In genomic region chr9:136866898-136867421, GRCh38 we compare ENCODE assay signal across 8 cellular contexts. TPM values are rescaled to one million over a fixed set of nuclear protein-coding genes. Genes with fewer than 3 reads are reported as not detected.
DNase-seq lines count a peak whose midpoint lies in the region; ATAC-seq, FAIRE-seq and TF ChIP-seq lines count a peak whose summit lies in the region.
"Not testable (repeated sequence)": the region's sequence is repeated elsewhere in the genome, so short reads cannot be mapped to it uniquely, and the experiment has no call there.

No MANE protein-coding gene starts in this region.

- H3K4me1 Mint-ChIP-seq in activated naive CD4-positive, alpha-beta T cell treated with anti-CD3 and anti-CD28 coated beads, Interleukin-2, amount 10 ng/mL, durations not matched to agents 7 days and 5 days, result peaks cover 21% of the 10 kb centered on the region
- peaks cover 18% of the 10 kb centered on the region for H3K4me1 Mint-ChIP-seq in stimulated activated naive CD8-positive, alpha-beta T cell treated with anti-CD3 and anti-CD28 coated beads, Interleukin-15, Interleukin-2, amounts not matched to agents 100 ng/mL and 50 ng/mL, for 24 hours (ENCODE audit: low read depth)

- H3K79me2 ChIP-seq in HCT116 (ENCODE audit: insufficient read depth, low read length), result peaks cover 31% of the 10 kb centered on the region
- H3K79me2 ChIP-seq in H1 (ENCODE audit: control insufficient read depth in 1 of 2, insufficient read depth in 2 of 2, low read length in 2 of 2), result peaks cover 5 to 17% of the 10 kb centered on the region in 2 experiments; a peak in 3 of 4 replicates
- H3K79me2 ChIP-seq in neural cell (replicated peaks; ENCODE audit: insufficient read depth, low read length), result peaks cover 21% of the 10 kb centered on the region

- H2AK5ac ChIP-seq in H1 (ENCODE audit: low read depth, low read length), result not testable (repeated sequence)

- FAIRE-seq in H1 (lab: Jason Lieb, UNC), result not testable (repeated sequence)

- H3F3A ChIP-seq in neural cell (ENCODE audit: insufficient read depth, low read length, poor library complexity, severe bottlenecking), result not testable (repeated sequence)

- H3K9me2 ChIP-seq in HCT116 (ENCODE audit: insufficient read depth); neural cell (ENCODE audit: insufficient read depth, low read length): not testable (repeated sequence)

- H3K79me1 ChIP-seq in H1 (ENCODE audit: low read depth, low read length), result peaks cover 10% of the 10 kb centered on the region

- DNase-seq in AG04450 (ENCODE audit: low read depth, low spot score); HCT116 (ENCODE audit: low read depth, low spot score); SJCRH30; activated naive CD4-positive, alpha-beta T cell treated with anti-CD3 and anti-CD28 coated beads, Interleukin-2, amount 10 ng/mL, durations not matched to agents 7 days and 5 days; H1 (ENCODE audit: low read depth in 1 of 2, low spot score in 2 of 2): not testable (repeated sequence)

- RAD21 ChIA-PET in HCT116 (lab: Charles Lee; ENCODE audit: low non-redundant PET in 1 of 2, low total read pairs in 2 of 2, uncharacterized antibody in 2 of 2, unreplicated experiment in 2 of 2), result not testable (repeated sequence)

- H4K5ac ChIP-seq in H1 (ENCODE audit: insufficient read length, low read depth, low read length), result not testable (repeated sequence)

- H3K9me3 ChIP-seq in AG04450 (ENCODE audit: control insufficient read depth, insufficient read depth, low read length) (peaks cover 32% of the 10 kb centered on the region), SJCRH30 (replicated peaks) (peaks cover 19% of the 10 kb centered on the region), H1 (ENCODE audit: insufficient read depth in 2 of 2, low read depth in 1 of 2, low read length in 1 of 2) (peaks cover 21 to 26% of the 10 kb centered on the region in 2 experiments; a peak in 3 of 4 replicates), iPS-18a (ENCODE audit: control insufficient read depth, low read depth, low read length) (peaks cover 12% of the 10 kb centered on the region)
- H3K9me3 ChIP-seq in HCT116 (ENCODE audit: control insufficient read depth in 1 of 2, insufficient read depth in 1 of 2, low read depth in 1 of 2, low read length in 2 of 2); neural cell (ENCODE audit: low read length): not testable (repeated sequence)

- not testable (repeated sequence) for H4K20me1 ChIP-seq in HCT116 (ENCODE audit: insufficient read depth); neural cell (ENCODE audit: insufficient read depth)
- H4K20me1 ChIP-seq in H1 (replicated peaks in 1 of 2; ENCODE audit: control insufficient read depth in 1 of 2, insufficient read depth in 2 of 2, low read length in 2 of 2), result peaks cover 7 to 24% of the 10 kb centered on the region in 2 experiments

- H3K9ac ChIP-seq in HCT116 (ENCODE audit: low read length) (peak overlapping the region; percentile 43; the same call in 1 of the 2 replicates), neural cell (ENCODE audit: low read length) (peak overlapping the region; percentile 94)
- not testable (repeated sequence) for H3K9ac ChIP-seq in H1 (replicated peaks in 1 of 4; ENCODE audit: extremely low read depth in 1 of 4, low read depth in 3 of 4, low read length in 3 of 4); iPS-18a (ENCODE audit: low read length)

- WGBS in H1 (ENCODE audit: extremely low coverage in 1 of 2, insufficient coverage in 1 of 2, insufficient read length in 1 of 2, insufficient replicate concordance in 2 of 2, low coverage in 1 of 2, low lambda C conversion rate in 2 of 2, missing lambda C conversion rate in 1 of 2), 2 experiments, result 92% methylated on average over 29 of the region's 29 CpGs; no CpG with 5 or more reads in 1 of the 2 experiments

- not testable (repeated sequence) for H2BK120ac ChIP-seq in H1 (replicated peaks; ENCODE audit: low read depth, low read length)

- not testable (repeated sequence) for H2BK15ac ChIP-seq in H1 (ENCODE audit: low read length)

- peaks cover 4 to 13% of the 10 kb centered on the region in 2 experiments; a peak in 3 of 4 replicates for H3K4me1 ChIP-seq in HCT116 (ENCODE audit: control insufficient read depth in 1 of 2, insufficient read depth in 2 of 2, low read length in 2 of 2)
- not testable (repeated sequence) for H3K4me1 ChIP-seq in SJCRH30; H1 (replicated peaks in 1 of 4; ENCODE audit: control insufficient read depth in 3 of 4, insufficient read depth in 4 of 4, low read length in 3 of 4); iPS-18a (ENCODE audit: control insufficient read depth, low read depth, low read length)

- H3K9me3 Mint-ChIP-seq in activated naive CD4-positive, alpha-beta T cell treated with anti-CD3 and anti-CD28 coated beads, Interleukin-2, amount 10 ng/mL, durations not matched to agents 7 days and 5 days; stimulated activated naive CD8-positive, alpha-beta T cell treated with anti-CD3 and anti-CD28 coated beads, Interleukin-15, Interleukin-2, amounts not matched to agents 100 ng/mL and 50 ng/mL, for 24 hours: not testable (repeated sequence)

- H3K23me2 ChIP-seq in H1 (ENCODE audit: low read depth, low read length), result not testable (repeated sequence)

- H2BK20ac ChIP-seq in H1 (ENCODE audit: low read length), result not testable (repeated sequence)

- H3K36me3 ChIP-seq in HCT116 (ENCODE audit: control insufficient read depth in 1 of 2, insufficient read depth in 2 of 2, low read length in 2 of 2) (peaks cover 19 to 24% of the 10 kb centered on the region in 2 experiments; a peak in 3 of 4 replicates), SJCRH30 (peaks cover 26% of the 10 kb centered on the region), H1 (ENCODE audit: control insufficient read depth in 2 of 4, insufficient read depth in 4 of 4, low read length in 3 of 4) (peaks cover 9 to 24% (median 20%) of the 10 kb centered on the region in 4 experiments), iPS-18a (ENCODE audit: control insufficient read depth, low read depth, low read length) (peaks cover 24% of the 10 kb centered on the region)
- not testable (repeated sequence) for H3K36me3 ChIP-seq in neural cell (ENCODE audit: insufficient read depth, low read length)

- H3K4me3 ChIP-seq in AG04450 (ENCODE audit: low read depth, low read length), result peak overlapping the region; percentile 90
- H3K4me3 ChIP-seq in HCT116 (replicated peaks in 1 of 2; ENCODE audit: low read depth in 1 of 2, low read length in 2 of 2), result peak overlapping the region; percentile 49 to 80
- H3K4me3 ChIP-seq in SJCRH30, result peak overlapping the region; percentile 92
- peak overlapping the region in 3 of 4 experiments; percentile 30 to 99 (median 89); a peak in 5 of 8 replicates for H3K4me3 ChIP-seq in H1 (ENCODE audit: extremely low read depth in 1 of 4, insufficient read depth in 2 of 4, low read depth in 3 of 4, low read length in 4 of 4)
- peak overlapping the region; percentile 48 for H3K4me3 ChIP-seq in iPS-18a (ENCODE audit: low read length)
- H3K4me3 ChIP-seq in neural cell (ENCODE audit: low read length), result peak overlapping the region; percentile 94

- H3K56ac ChIP-seq in H1 (replicated peaks; ENCODE audit: insufficient read length, low read depth, low read length), result not testable (repeated sequence)

- not testable (repeated sequence) for H3K27ac ChIP-seq in AG04450 (ENCODE audit: low read depth, low read length); SJCRH30; H1 (ENCODE audit: low read depth, low read length); iPS-18a (ENCODE audit: low read length)
- H3K27ac ChIP-seq in HCT116 (ENCODE audit: low read depth, low read length) (peak overlapping the region; percentile 84; the same call in 1 of the 2 replicates), neural cell (ENCODE audit: low read length) (peak overlapping the region; percentile 66)

- H3K23ac ChIP-seq in H1 (ENCODE audit: insufficient read length), result not testable (repeated sequence)

- H3K27me3 Mint-ChIP-seq in activated naive CD4-positive, alpha-beta T cell treated with anti-CD3 and anti-CD28 coated beads, Interleukin-2, amount 10 ng/mL, durations not matched to agents 7 days and 5 days; stimulated activated naive CD8-positive, alpha-beta T cell treated with anti-CD3 and anti-CD28 coated beads, Interleukin-15, Interleukin-2, amounts not matched to agents 100 ng/mL and 50 ng/mL, for 24 hours: not testable (repeated sequence)

- not testable (repeated sequence) for TF ChIP-seq EP300 in H1 (IDR thresholded peaks at IDR 0.05; ENCODE audit: borderline replicate concordance in 1 of 2, low read depth in 2 of 2, low read length in 2 of 2); neural cell (conservative IDR thresholded peaks at IDR 0.05; ENCODE audit: poor library complexity, severe bottlenecking)

- H2BK5ac ChIP-seq in H1 (ENCODE audit: low read depth, low read length), result not testable (repeated sequence)

- not testable (repeated sequence) for H2AFZ ChIP-seq in HCT116 (ENCODE audit: low read depth, low read length, poor library complexity, severe bottlenecking); H1 (ENCODE audit: low read length); neural cell (ENCODE audit: low read depth, low read length)

- not testable (repeated sequence) for TF ChIP-seq POLR2A in HCT116 (IDR thresholded peaks at IDR 0.05; ENCODE audit: borderline replicate concordance, extremely low read depth, insufficient read depth, insufficient read length); H1 (IDR thresholded peaks at IDR 0.05; ENCODE audit: control extremely low read depth in 1 of 2, low read depth in 2 of 2, low read length in 2 of 2)

- not testable (repeated sequence) for TF ChIP-seq RAD21 in HCT116 (IDR thresholded peaks at IDR 0.05; ENCODE audit: low read depth); H1 (IDR thresholded peaks at IDR 0.05 in 1 of 2, conservative IDR thresholded peaks at IDR 0.05 in 1 of 2; ENCODE audit: low read depth in 2 of 2, low read length in 2 of 2); neural cell (conservative IDR thresholded peaks at IDR 0.05)

- ATAC-seq in HCT116, result not testable (repeated sequence)

- intact Hi-C loops in HCT116 (cut with micrococcal nuclease), result not testable (repeated sequence)

- CTCF ChIA-PET in AG04450 (lab: Charles Lee); HCT116 (lab: Charles Lee); activated naive CD4-positive, alpha-beta T cell treated with anti-CD3 and anti-CD28 coated beads, Interleukin-2, amount 10 ng/mL, durations not matched to agents 7 days and 5 days (lab: Charles Lee): not testable (repeated sequence)
- CTCF ChIA-PET in H1 (lab: Charles Lee; ENCODE audit: partially characterized antibody), result interaction anchor here (1.1 kb wide), 1 partner anchor 18 kb away, joined by 3 read pairs; no protein-coding TSS in a partner anchor

- H3K18ac ChIP-seq in H1 (ENCODE audit: extremely low read depth, low read length), result not testable (repeated sequence)

- H2BK12ac ChIP-seq in H1 (ENCODE audit: low read depth, low read length), result not testable (repeated sequence)

- not testable (repeated sequence) for H3K4ac ChIP-seq in H1 (replicated peaks; ENCODE audit: insufficient read length, low read depth, low read length)

- TF ChIP-seq CTCF in AG04450 (IDR thresholded peaks at IDR 0.05; ENCODE audit: low read depth, low read length); HCT116 (IDR thresholded peaks at IDR 0.05 in 2 of 3, conservative IDR thresholded peaks at IDR 0.05 in 1 of 3; ENCODE audit: borderline replicate concordance in 1 of 3, insufficient read depth in 1 of 3, low read depth in 2 of 3, low read length in 2 of 3); H1 (IDR thresholded peaks at IDR 0.05; ENCODE audit: control extremely low read depth in 1 of 3, insufficient read depth in 1 of 3, low read depth in 1 of 3, low read length in 3 of 3); neural cell (IDR thresholded peaks at IDR 0.05; ENCODE audit: poor library complexity, severe bottlenecking): not testable (repeated sequence)

- POLR2A ChIA-PET in AG04450 (lab: Yijun Ruan, JAX); HCT116 (lab: Charles Lee): not testable (repeated sequence)
- POLR2A ChIA-PET in H1 (lab: Charles Lee; ENCODE audit: partially characterized antibody), result interaction anchor here (1.0 to 3.5 kb wide), 4 partner anchors 8 to 31 kb away, joined by 3 to 12 read pairs (median 5); no protein-coding TSS in a partner anchor

- H3K27me3 ChIP-seq in AG04450 (ENCODE audit: control insufficient read depth, insufficient read depth, low read length); HCT116 (ENCODE audit: insufficient read depth, low read length); SJCRH30; H1 (replicated peaks in 1 of 4; ENCODE audit: control insufficient read depth in 3 of 4, extremely low read depth in 1 of 4, insufficient read depth in 3 of 4, low read length in 3 of 4); iPS-18a (ENCODE audit: control insufficient read depth, insufficient read depth, low read length); neural cell (ENCODE audit: insufficient read depth, low read depth, low read length): not testable (repeated sequence)

- not testable (repeated sequence) for H4K91ac ChIP-seq in H1 (replicated peaks; ENCODE audit: insufficient read length, low read length)

- H3K4me2 ChIP-seq in HCT116 (ENCODE audit: low read length) (peak overlapping the region; percentile 79), H1 (ENCODE audit: insufficient read depth in 1 of 2, low read depth in 2 of 2, low read length in 2 of 2) (peak overlapping the region; percentile 51 to 76; a peak in 3 of 4 replicates)
- H3K4me2 ChIP-seq in neural cell (ENCODE audit: low read length), result not testable (repeated sequence)

- BruUV-seq in HCT116 (replicated peaks; lab: Mats Ljungman, UMichigan), result not testable (repeated sequence)

- H3K36me3 Mint-ChIP-seq in activated naive CD4-positive, alpha-beta T cell treated with anti-CD3 and anti-CD28 coated beads, Interleukin-2, amount 10 ng/mL, durations not matched to agents 7 days and 5 days, result peaks cover 19% of the 10 kb centered on the region
- peaks cover 13% of the 10 kb centered on the region for H3K36me3 Mint-ChIP-seq in stimulated activated naive CD8-positive, alpha-beta T cell treated with anti-CD3 and anti-CD28 coated beads, Interleukin-15, Interleukin-2, amounts not matched to agents 100 ng/mL and 50 ng/mL, for 24 hours (ENCODE audit: low read depth)

- H4K8ac ChIP-seq in H1 (ENCODE audit: extremely low read depth, insufficient read depth, low read length), result not testable (repeated sequence)

- H3K14ac ChIP-seq in H1 (ENCODE audit: insufficient read length), result not testable (repeated sequence)

- H3K4me3 Mint-ChIP-seq in activated naive CD4-positive, alpha-beta T cell treated with anti-CD3 and anti-CD28 coated beads, Interleukin-2, amount 10 ng/mL, durations not matched to agents 7 days and 5 days, result peak overlapping the region; percentile 71
- peak overlapping the region; percentile 74 for H3K4me3 Mint-ChIP-seq in stimulated activated naive CD8-positive, alpha-beta T cell treated with anti-CD3 and anti-CD28 coated beads, Interleukin-15, Interleukin-2, amounts not matched to agents 100 ng/mL and 50 ng/mL, for 24 hours

- H3K27ac Mint-ChIP-seq in activated naive CD4-positive, alpha-beta T cell treated with anti-CD3 and anti-CD28 coated beads, Interleukin-2, amount 10 ng/mL, durations not matched to agents 7 days and 5 days, result peak overlapping the region; percentile 76
- H3K27ac Mint-ChIP-seq in stimulated activated naive CD8-positive, alpha-beta T cell treated with anti-CD3 and anti-CD28 coated beads, Interleukin-15, Interleukin-2, amounts not matched to agents 100 ng/mL and 50 ng/mL, for 24 hours, result not testable (repeated sequence)

RNA-seq across cellular contexts. Expression of gene EDF1, which starts 0.9 kb away (rescaled TPM):
- polyA plus RNA-seq in AG04450 (2011; rRNA removed) (445 and 453 TPM in 2 replicates), H1 (2011; rRNA removed) (297 and 298 TPM in 2 replicates), neural cell (613 and 677 TPM in 2 replicates)
- 160 and 189 TPM in 2 replicates for polyA minus RNA-seq in AG04450 (2011; rRNA and poly(A)+ RNA removed)
- 311 TPM for total RNA-seq in HCT116 (2021; ENCODE audit: unreplicated experiment)
- polyA plus RNA-seq in HCT116 (2012), result 465 and 468 TPM in 2 replicates
- total RNA-seq in SJCRH30 (2014; rRNA removed; shearing (Covaris generic)), result 410 and 447 TPM in 2 replicates
- total RNA-seq in H1 (2021; fragmentation: NEBNext Ultra II Directional; extraction: Animal tissue kit (Norgen Biotek cat#: 25700)), result 337 and 338 TPM in 2 replicates
- polyA plus RNA-seq in H1 (2011; cell fraction: cytosol; rRNA removed), result 526 TPM
- polyA plus RNA-seq in H1 (2011; cell fraction: nucleus; rRNA removed), result 195 TPM
- polyA plus RNA-seq in H1 (2012, experiment 1 of 2), result 387 to 511 TPM (median 478 TPM) in 4 replicates
- polyA plus RNA-seq in H1 (2012, experiment 2 of 2), result 475 TPM
- polyA plus RNA-seq in H1 (2013, experiment 1 of 2), result 275 TPM
- 291 TPM for polyA plus RNA-seq in H1 (2013, experiment 2 of 2)
- 58.1 and 73.1 TPM in 2 replicates for polyA minus RNA-seq in H1 (2011; rRNA and poly(A)+ RNA removed)
- 111 TPM for polyA minus RNA-seq in H1 (2011; cell fraction: cytosol; rRNA and poly(A)+ RNA removed)
- 68.1 TPM for polyA minus RNA-seq in H1 (2011; cell fraction: nucleus; rRNA and poly(A)+ RNA removed)
- polyA minus RNA-seq in neural cell, result 155 and 194 TPM in 2 replicates

RNA-seq across cellular contexts. Expression of gene MAMDC4, which starts 14.8 kb away (rescaled TPM):
- polyA plus RNA-seq in AG04450 (2011; rRNA removed), result 0.63 and 0.86 TPM in 2 replicates
- 0.23 and 0.30 TPM in 2 replicates for polyA minus RNA-seq in AG04450 (2011; rRNA and poly(A)+ RNA removed)
- total RNA-seq in HCT116 (2021; ENCODE audit: unreplicated experiment), result 17.3 TPM
- polyA plus RNA-seq in HCT116 (2012), result 8.0 and 9.5 TPM in 2 replicates
- 1.9 and 4.4 TPM in 2 replicates for total RNA-seq in SJCRH30 (2014; rRNA removed; shearing (Covaris generic))
- total RNA-seq in H1 (2021; fragmentation: NEBNext Ultra II Directional; extraction: Animal tissue kit (Norgen Biotek cat#: 25700)), result 4.5 TPM in 2 replicates
- 3.1 and 6.6 TPM in 2 replicates for polyA plus RNA-seq in H1 (2011; rRNA removed)
- polyA plus RNA-seq in H1 (2011; cell fraction: cytosol; rRNA removed), result 3.9 TPM
- polyA plus RNA-seq in H1 (2011; cell fraction: nucleus; rRNA removed), result 56.5 TPM
- 2.7 to 5.8 TPM (median 5.6 TPM) in 4 replicates for polyA plus RNA-seq in H1 (2012, experiment 1 of 2)
- polyA plus RNA-seq in H1 (2012, experiment 2 of 2), result 2.0 TPM
- 1.5 TPM for polyA plus RNA-seq in H1 (2013, experiment 1 of 2)
- 1.3 TPM for polyA plus RNA-seq in H1 (2013, experiment 2 of 2)
- 0.51 and 0.69 TPM in 2 replicates for polyA minus RNA-seq in H1 (2011; rRNA and poly(A)+ RNA removed)
- 1.4 TPM for polyA minus RNA-seq in H1 (2011; cell fraction: cytosol; rRNA and poly(A)+ RNA removed)
- polyA minus RNA-seq in H1 (2011; cell fraction: nucleus; rRNA and poly(A)+ RNA removed), result 8.0 TPM
- polyA plus RNA-seq in neural cell, result 13.1 and 23.6 TPM in 2 replicates
- 3.9 and 6.1 TPM in 2 replicates for polyA minus RNA-seq in neural cell

RNA-seq across cellular contexts. Expression of gene PHPT1, which starts 17.8 kb away (rescaled TPM):
- polyA plus RNA-seq in AG04450 (2011; rRNA removed) (91.6 and 116 TPM in 2 replicates), H1 (2011; rRNA removed) (226 and 246 TPM in 2 replicates), neural cell (279 and 293 TPM in 2 replicates)
- 22.2 and 26.3 TPM in 2 replicates for polyA minus RNA-seq in AG04450 (2011; rRNA and poly(A)+ RNA removed)
- 148 TPM for total RNA-seq in HCT116 (2021; ENCODE audit: unreplicated experiment)
- polyA plus RNA-seq in HCT116 (2012), result 165 and 168 TPM in 2 replicates
- 79.9 and 109 TPM in 2 replicates for total RNA-seq in SJCRH30 (2014; rRNA removed; shearing (Covaris generic))
- 109 and 111 TPM in 2 replicates for total RNA-seq in H1 (2021; fragmentation: NEBNext Ultra II Directional; extraction: Animal tissue kit (Norgen Biotek cat#: 25700))
- 187 TPM for polyA plus RNA-seq in H1 (2011; cell fraction: cytosol; rRNA removed)
- polyA plus RNA-seq in H1 (2011; cell fraction: nucleus; rRNA removed), result 299 TPM
- polyA plus RNA-seq in H1 (2012, experiment 1 of 2), result 83.0 to 153 TPM (median 142 TPM) in 4 replicates
- polyA plus RNA-seq in H1 (2012, experiment 2 of 2), result 164 TPM
- polyA plus RNA-seq in H1 (2013, experiment 1 of 2), result 122 TPM
- 112 TPM for polyA plus RNA-seq in H1 (2013, experiment 2 of 2)
- polyA minus RNA-seq in H1 (2011; rRNA and poly(A)+ RNA removed), result 13.8 and 14.5 TPM in 2 replicates
- polyA minus RNA-seq in H1 (2011; cell fraction: cytosol; rRNA and poly(A)+ RNA removed), result 33.1 TPM
- 44.8 TPM for polyA minus RNA-seq in H1 (2011; cell fraction: nucleus; rRNA and poly(A)+ RNA removed)
- 73.4 and 85.2 TPM in 2 replicates for polyA minus RNA-seq in neural cell

RNA-seq across cellular contexts. Expression of gene TRAF2, which starts 19.4 kb away (rescaled TPM):
- 6.1 and 6.9 TPM in 2 replicates for polyA plus RNA-seq in AG04450 (2011; rRNA removed)
- polyA minus RNA-seq in AG04450 (2011; rRNA and poly(A)+ RNA removed), result 8.3 and 10.5 TPM in 2 replicates
- 28.4 TPM for total RNA-seq in HCT116 (2021; ENCODE audit: unreplicated experiment)
- 13.7 and 13.9 TPM in 2 replicates for polyA plus RNA-seq in HCT116 (2012)
- total RNA-seq in SJCRH30 (2014; rRNA removed; shearing (Covaris generic)), result 19.5 and 23.6 TPM in 2 replicates
- 50.2 and 50.5 TPM in 2 replicates for total RNA-seq in H1 (2021; fragmentation: NEBNext Ultra II Directional; extraction: Animal tissue kit (Norgen Biotek cat#: 25700))
- polyA plus RNA-seq in H1 (2011; rRNA removed), result 26.9 and 39.3 TPM in 2 replicates
- 38.9 TPM for polyA plus RNA-seq in H1 (2011; cell fraction: cytosol; rRNA removed)
- polyA plus RNA-seq in H1 (2011; cell fraction: nucleus; rRNA removed), result 71.5 TPM
- polyA plus RNA-seq in H1 (2012, experiment 1 of 2), result 27.1 to 40.9 TPM (median 38.8 TPM) in 4 replicates
- polyA plus RNA-seq in H1 (2012, experiment 2 of 2), result 25.8 TPM
- 17.7 TPM for polyA plus RNA-seq in H1 (2013, experiment 1 of 2)
- polyA plus RNA-seq in H1 (2013, experiment 2 of 2), result 16.7 TPM
- polyA minus RNA-seq in H1 (2011; rRNA and poly(A)+ RNA removed), result 29.8 and 31.1 TPM in 2 replicates
- 30.1 TPM for polyA minus RNA-seq in H1 (2011; cell fraction: cytosol; rRNA and poly(A)+ RNA removed)
- polyA minus RNA-seq in H1 (2011; cell fraction: nucleus; rRNA and poly(A)+ RNA removed), result 34.1 TPM
- polyA plus RNA-seq in neural cell, result 14.6 and 21.5 TPM in 2 replicates
- 12.2 and 14.1 TPM in 2 replicates for polyA minus RNA-seq in neural cell

RNA-seq across cellular contexts. Expression of gene AJM1, which starts 24.7 kb away (rescaled TPM):
- polyA plus RNA-seq in AG04450 (2011; rRNA removed), result 0.26 and 0.42 TPM in 2 replicates
- polyA minus RNA-seq in AG04450 (2011; rRNA and poly(A)+ RNA removed), result 0.22 and 0.23 TPM in 2 replicates
- total RNA-seq in HCT116 (2021; ENCODE audit: unreplicated experiment), result 7.1 TPM
- polyA plus RNA-seq in HCT116 (2012), result 3.8 and 4.0 TPM in 2 replicates
- total RNA-seq in SJCRH30 (2014; rRNA removed; shearing (Covaris generic)), result 0.35 and 0.77 TPM in 2 replicates
- total RNA-seq in H1 (2021; fragmentation: NEBNext Ultra II Directional; extraction: Animal tissue kit (Norgen Biotek cat#: 25700)), result 0.86 and 0.97 TPM in 2 replicates
- 0.12 and 0.33 TPM in 2 replicates for polyA plus RNA-seq in H1 (2011; rRNA removed)
- polyA plus RNA-seq in H1 (2011; cell fraction: cytosol; rRNA removed), result 0.45 TPM
- polyA plus RNA-seq in H1 (2011; cell fraction: nucleus; rRNA removed), result 2.4 TPM
- polyA plus RNA-seq in H1 (2012, experiment 1 of 2), result 0.47 to 1.1 TPM (median 0.87 TPM) in 4 replicates
- polyA plus RNA-seq in H1 (2012, experiment 2 of 2), result 0.31 TPM
- polyA plus RNA-seq in H1 (2013, experiment 1 of 2), result 0.26 TPM
- 0.26 TPM for polyA plus RNA-seq in H1 (2013, experiment 2 of 2)
- 0.02 and 0.03 TPM in 2 replicates for polyA minus RNA-seq in H1 (2011; rRNA and poly(A)+ RNA removed)
- polyA minus RNA-seq in H1 (2011; cell fraction: cytosol; rRNA and poly(A)+ RNA removed), result not detected
- 0.80 TPM for polyA minus RNA-seq in H1 (2011; cell fraction: nucleus; rRNA and poly(A)+ RNA removed)
- polyA plus RNA-seq in neural cell, result 1.5 TPM in 2 replicates
- polyA minus RNA-seq in neural cell, result 2.2 TPM in 2 replicates
